ENCODE assay signal across 30 cellular contexts in genomic region chr5:57685866-57686265, GRCh38.
"Had no signal": no experiment of that assay in that cellular context is flagged by ENCODE, and none has a peak within 500 bp of the region (broad histone marks: within the 10 kb centered on the region; RNA-seq: fewer than 3 reads in every experiment).

No MANE protein-coding gene starts in this region.

- H3K27me3 ChIP-seq: foreskin keratinocyte, gastroesophageal sphincter, heart left ventricle, hepatocyte, ovary, spleen, tibial nerve, upper lobe of left lung had no signal

- DNase-seq: cerebellar nuclear complex; effector CD8-positive, alpha-beta T cell; endodermal cell; foreskin keratinocyte; heart left ventricle; islet precursor cell; kidney glomerular epithelial cell; left colon; left ventricle myocardium superior; mucosa of descending colon; naive B cell; nucleus accumbens; ovary; posterior cingulate gyrus; psoas muscle; right cardiac atrium; spleen; stimulated activated CD4-positive, alpha-beta T cell treated with anti-CD3 and anti-CD28 coated beads, Interleukin-15, amount 100 ng/mL, for 24 hours; stimulated activated CD4-positive, alpha-beta T cell treated with anti-CD3 and anti-CD28 coated beads, Interleukin-2, amount 100 ng/mL, for 48 hours; stimulated activated naive B cell treated with anti-CD40 and anti-IgM and Interleukin-4, amounts not matched to agents 10 μg/mL and 1 μg/mL and 100 μg/mL, for 72 hours; upper lobe of left lung had no signal

- H3K79me2 ChIP-seq: hepatocyte had no signal

- H3K4me2 ChIP-seq: hepatocyte had no signal

- H3K27ac ChIP-seq: epithelial cell of prostate, foreskin keratinocyte, gastroesophageal sphincter, heart left ventricle, hepatocyte, ovary, psoas muscle, skin epidermis, spleen, thoracic aorta, tibial nerve, upper lobe of left lung had no signal

- ATAC-seq: esophagus mucosa; foreskin keratinocyte; gastroesophageal sphincter; heart left ventricle; left colon; left ventricle myocardium superior; mucosa of descending colon; natural killer cell treated with Interleukin-12 subunit alpha and Interleukin-12 subunit beta and Interleukin-15 and Interleukin-18, amount 100 ng/mL, for 72 hours; psoas muscle; right cardiac atrium; stimulated activated naive B cell treated with anti-CD40 and anti-IgM and Interleukin-4, amounts not matched to agents 10 μg/mL and 1 μg/mL and 100 μg/mL, for 72 hours had no signal

- H3K9me3 ChIP-seq: gastroesophageal sphincter, heart left ventricle, mucosa of descending colon, ovary, psoas muscle, spleen, thoracic aorta, tibial nerve, upper lobe of left lung had no signal

- H3K36me3 ChIP-seq: gastroesophageal sphincter, heart left ventricle, ovary, spleen, thoracic aorta, tibial nerve, upper lobe of left lung had no signal

- H2AFZ ChIP-seq: hepatocyte had no signal

- H3K4me3 ChIP-seq: gastroesophageal sphincter, heart left ventricle, hepatocyte, lung, mucosa of descending colon, ovary, psoas muscle, skin epidermis, spleen, thoracic aorta, tibial nerve, upper lobe of left lung had no signal

- H3K4me1 ChIP-seq: psoas muscle, spleen, upper lobe of left lung had no signal
